Comparison of ENCODE assay signal across 18 cellular contexts in genomic region chr1:38561110-38561509, GRCh38.
DNase-seq lines count a peak whose midpoint lies in the region; ATAC-seq, FAIRE-seq and TF ChIP-seq lines count a peak whose summit lies in the region.
"Had no signal": no experiment of that assay in that cellular context is flagged by ENCODE, and none has a peak within 500 bp of the region (broad histone marks: within the 10 kb centered on the region; RNA-seq: fewer than 3 reads in every experiment).

No MANE protein-coding gene starts in this region.

- TF ChIP-seq POLR2A in GM12878 (IDR thresholded peaks at IDR 0.05; ENCODE audit: low read depth, low read length), result no peak

- no peak overlapping the region for H2AFZ ChIP-seq in DND-41 (ENCODE audit: low read depth, low read length)
- no peak overlapping the region for H2AFZ ChIP-seq in GM12878 (ENCODE audit: control insufficient read depth, low read depth, low read length)

- H3K27ac Mint-ChIP-seq in activated naive CD4-positive, alpha-beta T cell treated with anti-CD3 and anti-CD28 coated beads, Interleukin-2, amount 50 U/mL, for 24 hours, result peak overlapping the region; percentile 43
- no peak overlapping the region for H3K27ac Mint-ChIP-seq in activated naive CD4-positive, alpha-beta T cell treated with anti-CD3 and anti-CD28 coated beads, Interleukin-2, amount 10 ng/mL, durations not matched to agents 7 days and 5 days
- peak overlapping the region in 7 of 9 donors; percentile 28 to 94 (median 52) for H3K27ac Mint-ChIP-seq in naive thymus-derived CD4-positive, alpha-beta T cell
- H3K27ac Mint-ChIP-seq: CD14-positive monocyte had no signal

- no peak for TF ChIP-seq RAD21 in GM12878 (IDR thresholded peaks at IDR 0.05; ENCODE audit: insufficient read depth, low read depth, low read length)

- SMC1A ChIA-PET in GM12878 (lab: Charles Lee; ENCODE audit: uncharacterized antibody, unreplicated experiment), result interaction anchor here (1.1 to 2.8 kb wide), 7 partner anchors 10 to 274 kb away, joined by 3 to 9 read pairs (median 4); no protein-coding TSS in a partner anchor

- H3K4me1 Mint-ChIP-seq in activated naive CD4-positive, alpha-beta T cell treated with anti-CD3 and anti-CD28 coated beads, Interleukin-2, amount 50 U/mL, for 24 hours, result peaks cover 84% of the 10 kb centered on the region
- peaks cover 86% of the 10 kb centered on the region for H3K4me1 Mint-ChIP-seq in activated naive CD4-positive, alpha-beta T cell treated with anti-CD3 and anti-CD28 coated beads, Interleukin-2, amount 10 ng/mL, durations not matched to agents 7 days and 5 days
- H3K4me1 Mint-ChIP-seq in naive thymus-derived CD4-positive, alpha-beta T cell, result peaks cover 40 to 79% (median 71%) of the 10 kb centered on the region in 7 donors

- no peak for TF ChIP-seq EP300 in GM12878 (IDR thresholded peaks at IDR 0.05; ENCODE audit: borderline replicate concordance in 1 of 2, control insufficient read depth in 1 of 2, low read depth in 2 of 2, low read length in 2 of 2)

- no peaks in the 10 kb centered on the region for H3K9me3 Mint-ChIP-seq in activated naive CD4-positive, alpha-beta T cell treated with anti-CD3 and anti-CD28 coated beads, Interleukin-2, amount 50 U/mL, for 24 hours
- H3K9me3 Mint-ChIP-seq in activated naive CD4-positive, alpha-beta T cell treated with anti-CD3 and anti-CD28 coated beads, Interleukin-2, amount 10 ng/mL, durations not matched to agents 7 days and 5 days, result no peaks in the 10 kb centered on the region
- H3K9me3 Mint-ChIP-seq in naive thymus-derived CD4-positive, alpha-beta T cell, result peaks cover 0 to 3% (median 0%) of the 10 kb centered on the region in 11 donors

- peaks cover 24% of the 10 kb centered on the region for H3K4me1 ChIP-seq in DND-41 (ENCODE audit: insufficient read depth, low read length)
- peaks cover 44% of the 10 kb centered on the region for H3K4me1 ChIP-seq in GM12878 (ENCODE audit: control insufficient read depth, insufficient read depth, low read length)
- peaks cover 27 to 46% of the 10 kb centered on the region in 2 donors for H3K4me1 ChIP-seq in naive thymus-derived CD4-positive, alpha-beta T cell (ENCODE audit: control insufficient read depth in 2 of 2, insufficient read depth in 2 of 2, low read length in 2 of 2)

- 96% methylated on average over 4 of the region's 4 CpGs for WGBS in GM12878 (ENCODE audit: insufficient coverage, insufficient replicate concordance, low lambda C conversion rate, missing lambda C conversion rate)

- no peaks in the 10 kb centered on the region for H3K36me3 Mint-ChIP-seq in activated naive CD4-positive, alpha-beta T cell treated with anti-CD3 and anti-CD28 coated beads, Interleukin-2, amount 50 U/mL, for 24 hours
- H3K36me3 Mint-ChIP-seq in activated naive CD4-positive, alpha-beta T cell treated with anti-CD3 and anti-CD28 coated beads, Interleukin-2, amount 10 ng/mL, durations not matched to agents 7 days and 5 days, result peaks cover 8% of the 10 kb centered on the region
- H3K36me3 Mint-ChIP-seq in naive thymus-derived CD4-positive, alpha-beta T cell, result peaks cover 0 to 2% (median 0%) of the 10 kb centered on the region in 5 donors
- H3K36me3 Mint-ChIP-seq: CD14-positive monocyte had no signal

- H3K9ac ChIP-seq in DND-41 (ENCODE audit: low read depth, low read length) (no peak overlapping the region), GM12878 (ENCODE audit: control insufficient read depth, insufficient read depth, low read length) (no peak overlapping the region; the same call in 1 of the 2 replicates)

- CTCF ChIA-PET in activated naive CD4-positive, alpha-beta T cell treated with anti-CD3 and anti-CD28 coated beads, Interleukin-2, amount 10 ng/mL, durations not matched to agents 7 days and 5 days (lab: Charles Lee), result no interaction called here
- CTCF ChIA-PET in GM12878 (lab: Yijun Ruan, JAX), result interaction anchor here (1.0 to 2.0 kb wide), 4 partner anchors 21 to 85 kb away, joined by 3 to 4 read pairs (median 4); no protein-coding TSS in a partner anchor
- CTCF ChIA-PET in naive thymus-derived CD4-positive, alpha-beta T cell (lab: Charles Lee), result no interaction called here

- ATAC-seq in DND-41 (ENCODE audit: insufficient read depth, low read depth) (no peak), GM12878 (no peak), GM18909 (IDR thresholded peaks at IDR 0.05; ENCODE audit: poor library complexity, unreplicated experiment) (no peak)
- no peak for ATAC-seq in naive thymus-derived CD4-positive, alpha-beta T cell
- ATAC-seq: Panc1 had no signal

- no peak for DNase-seq in activated naive CD4-positive, alpha-beta T cell treated with anti-CD3 and anti-CD28 coated beads, Interleukin-2, amount 10 ng/mL, durations not matched to agents 7 days and 5 days
- DNase-seq in DND-41, result no peak
- DNase-seq in GM12878 (ENCODE audit: low read depth, low spot score), result no peak
- DNase-seq in naive thymus-derived CD4-positive, alpha-beta T cell, result no peak
- no peak for DNase-seq in NAMALWA (ENCODE audit: low spot score)
- DNase-seq in NCI-H526 (lab: John Stamatoyannopoulos, UW), result no peak
- DNase-seq: DMS79 treated with DMSO at 0.1 percent for 48 hours, GDM1, KBM-7, NCI-H1436 treated with DMSO at 0.1 percent for 48 hours, NCI-H2081, NCI-H774 had no signal

- in situ Hi-C loops in GM12878 (cut with MboI), result no loop called here

- RAD21 ChIA-PET in GM12878 (lab: Charles Lee; ENCODE audit: unreplicated experiment), result no interaction called here

- no TSS peak for BruUV-seq in GM12878 (replicated peaks; lab: Mats Ljungman, UMichigan)

- H3K4me3 ChIP-seq in DND-41 (ENCODE audit: low read depth in 1 of 2, low read length in 2 of 2) (no peak overlapping the region), GM12878 (no peak overlapping the region)
- no peak overlapping the region for H3K4me3 ChIP-seq in naive thymus-derived CD4-positive, alpha-beta T cell (ENCODE audit: low read length)
- H3K4me3 ChIP-seq: SK-N-MC had no signal

- peaks cover 18% of the 10 kb centered on the region for H3K27me3 Mint-ChIP-seq in activated naive CD4-positive, alpha-beta T cell treated with anti-CD3 and anti-CD28 coated beads, Interleukin-2, amount 50 U/mL, for 24 hours
- H3K27me3 Mint-ChIP-seq in activated naive CD4-positive, alpha-beta T cell treated with anti-CD3 and anti-CD28 coated beads, Interleukin-2, amount 10 ng/mL, durations not matched to agents 7 days and 5 days, result peaks cover 81% of the 10 kb centered on the region
- H3K27me3 Mint-ChIP-seq in naive thymus-derived CD4-positive, alpha-beta T cell, result peaks cover 15 to 47% (median 30%) of the 10 kb centered on the region in 5 donors

- intact Hi-C loops in GM12878 (cut with micrococcal nuclease; ENCODE audit: unreplicated experiment), result no loop called here
- intact Hi-C loops in naive thymus-derived CD4-positive, alpha-beta T cell (cut with micrococcal nuclease), result no loop called here

- H3K36me3 ChIP-seq in DND-41 (ENCODE audit: insufficient read depth, low read length), result no peaks in the 10 kb centered on the region
- no peaks in the 10 kb centered on the region for H3K36me3 ChIP-seq in GM12878 (ENCODE audit: control insufficient read depth in 2 of 2, insufficient read depth in 2 of 2, low read length in 1 of 2)
- no peaks in the 10 kb centered on the region for H3K36me3 ChIP-seq in naive thymus-derived CD4-positive, alpha-beta T cell (ENCODE audit: control insufficient read depth in 2 of 3, insufficient read depth in 3 of 3, low read length in 3 of 3)

- no peak for FAIRE-seq in GM12878 (lab: Jason Lieb, UNC)
- FAIRE-seq: A204.1 had no signal

- 0 out of 2 replicates have a peak overlapping the region, but pooled peaks have one; percentile 63 for H3K4me2 ChIP-seq in DND-41 (ENCODE audit: insufficient read depth, low read length)
- H3K4me2 ChIP-seq in GM12878 (ENCODE audit: control insufficient read depth, insufficient read depth), result peak overlapping the region; percentile 98; the same call in 1 of the 2 replicates

- peak overlapping the region; percentile 15 for H3K4me3 Mint-ChIP-seq in activated naive CD4-positive, alpha-beta T cell treated with anti-CD3 and anti-CD28 coated beads, Interleukin-2, amount 50 U/mL, for 24 hours
- no peak overlapping the region for H3K4me3 Mint-ChIP-seq in activated naive CD4-positive, alpha-beta T cell treated with anti-CD3 and anti-CD28 coated beads, Interleukin-2, amount 10 ng/mL, durations not matched to agents 7 days and 5 days
- peak overlapping the region in 9 of 10 donors; percentile 12 to 79 (median 66) for H3K4me3 Mint-ChIP-seq in naive thymus-derived CD4-positive, alpha-beta T cell
- H3K4me3 Mint-ChIP-seq: CD14-positive monocyte had no signal

- POLR2A ChIA-PET in GM12878 (lab: Charles Lee), result interaction anchor here (2.3 kb wide), 1 partner anchor 34 kb away, joined by 9 read pairs; no protein-coding TSS in a partner anchor
- POLR2A ChIA-PET in naive thymus-derived CD4-positive, alpha-beta T cell (lab: Charles Lee), result no interaction called here

- H4K20me1 ChIP-seq in DND-41 (ENCODE audit: insufficient read depth, low read length) (peaks cover 70% of the 10 kb centered on the region), GM12878 (ENCODE audit: control insufficient read depth, insufficient read depth) (no peaks in the 10 kb centered on the region)

- H3K27me3 ChIP-seq in DND-41 (ENCODE audit: insufficient read depth, low read length, poor library complexity) (peaks cover 53% of the 10 kb centered on the region), GM12878 (replicated peaks in 1 of 2; ENCODE audit: control insufficient read depth in 2 of 2, insufficient read depth in 2 of 2, low read length in 1 of 2) (no peaks in the 10 kb centered on the region)
- H3K27me3 ChIP-seq in naive thymus-derived CD4-positive, alpha-beta T cell (ENCODE audit: control insufficient read depth in 2 of 2, insufficient read depth in 2 of 2, low read length in 2 of 2), result peaks cover 0 to 8% of the 10 kb centered on the region in 2 donors

- TF ChIP-seq CTCF in DND-41 (IDR thresholded peaks at IDR 0.05; ENCODE audit: borderline replicate concordance, extremely low read depth, low read length, poor library complexity, severe bottlenecking) (no peak), GM12878 (IDR thresholded peaks at IDR 0.05 in 2 of 3, conservative IDR thresholded peaks at IDR 0.05 in 1 of 3; ENCODE audit: control insufficient read depth in 2 of 3, extremely low read depth in 1 of 3, insufficient read depth in 1 of 3, low read depth in 3 of 3, low read length in 3 of 3) (no peak)

- H3K9me3 ChIP-seq in DND-41 (ENCODE audit: insufficient read depth, low read length, severe bottlenecking) (no peaks in the 10 kb centered on the region), GM12878 (replicated peaks; ENCODE audit: control insufficient read depth, insufficient read depth, low read length) (no peaks in the 10 kb centered on the region)
- no peaks in the 10 kb centered on the region for H3K9me3 ChIP-seq in naive thymus-derived CD4-positive, alpha-beta T cell (ENCODE audit: control insufficient read depth in 2 of 3, low read length in 3 of 3)

- H3K79me2 ChIP-seq in DND-41 (ENCODE audit: insufficient read depth, low read length) (no peaks in the 10 kb centered on the region), GM12878 (ENCODE audit: control insufficient read depth, insufficient read depth, low read length) (peaks cover 1% of the 10 kb centered on the region; the same call in 1 of the 2 replicates)

- H3K27ac ChIP-seq in DND-41 (ENCODE audit: low read length), result no peak overlapping the region
- no peak overlapping the region; the same call in 1 of the 2 replicates for H3K27ac ChIP-seq in GM12878 (ENCODE audit: control insufficient read depth, insufficient read depth)
- H3K27ac ChIP-seq in naive thymus-derived CD4-positive, alpha-beta T cell (ENCODE audit: low read depth, low read length), result no peak overlapping the region
- H3K27ac ChIP-seq: SK-N-MC had no signal
